Comparison of ENCODE assay signal across 8 cellular contexts in genomic region chr3:45462522-45463262, GRCh38.
DNase-seq lines count a peak whose midpoint lies in the region; ATAC-seq, FAIRE-seq and TF ChIP-seq lines count a peak whose summit lies in the region.

No MANE protein-coding gene starts in this region.

- H3K4me1 Mint-ChIP-seq in mesothelial cell of epicardium: peaks cover 7% of the 10 kb centered on the region

- H3K4me1 ChIP-seq in HepG2 (ENCODE audit: insufficient read depth, low read length): no peaks in the 10 kb centered on the region

- in situ Hi-C loops in HepG2 (cut with HindIII; ENCODE audit: extremely low pct_ligation_motif_present, low pct_unique_long_range_greater_than_20kb): no loop called here

- intact Hi-C loops in HepG2 (cut with micrococcal nuclease; ENCODE audit: unreplicated experiment): no loop called here

- peak overlapping the region in 1 of 2 donors; percentile 89 for H3K27ac Mint-ChIP-seq in activated naive CD4-positive, alpha-beta T cell treated with anti-CD3 and anti-CD28 coated beads, Interleukin-2, amount 50 U/mL, for 72 hours
- no peak overlapping the region for H3K27ac Mint-ChIP-seq in mesothelial cell of epicardium

- no peak overlapping the region for H2AFZ ChIP-seq in HepG2 (ENCODE audit: low read length)

- no peak for TF ChIP-seq EP300 in HepG2 (IDR thresholded peaks at IDR 0.05; ENCODE audit: low read depth in 2 of 2, low read length in 2 of 2)
- no peak for TF ChIP-seq EP300 in HepG2 (CRISPR knock-in tag; IDR thresholded peaks at IDR 0.05; ENCODE audit: borderline replicate concordance)

- peak in 1 of 2 donors; percentile 69 for DNase-seq in activated naive CD4-positive, alpha-beta T cell treated with anti-CD3 and anti-CD28 coated beads, Interleukin-2, amount 50 U/mL, for 72 hours (ENCODE audit: low spot score in 2 of 2)
- peak in 3 of 4 experiments; percentile 16 to 48 (median 22) for DNase-seq in stimulated activated CD4-positive, alpha-beta T cell treated with anti-CD3 and anti-CD28 coated beads, Interleukin-1b, Interleukin-23, amount 100 ng/mL, for 24 hours (ENCODE audit: low read depth in 4 of 4, low spot score in 1 of 4)
- DNase-seq in D341Med (ENCODE audit: low spot score) (no peak), mesothelial cell of epicardium (ENCODE audit: low spot score in 2 of 2, unreplicated experiment in 2 of 2) (no peak), HepG2 (ENCODE audit: low spot score) (no peak)

- CTCF ChIA-PET in HepG2 (lab: Yijun Ruan, JAX; ENCODE audit: low intra/inter-chr PET ratio, low total read pairs): no interaction called here

- TF ChIP-seq CTCF in mesothelial cell of epicardium (IDR thresholded peaks at IDR 0.05; ENCODE audit: unreplicated experiment): no peak
- TF ChIP-seq CTCF in HepG2 (CRISPR knock-in tag; IDR thresholded peaks at IDR 0.05): no peak

- TF ChIP-seq RAD21 in HepG2 (CRISPR knock-in tag; IDR thresholded peaks at IDR 0.05): no peak

- H3K9me3 Mint-ChIP-seq in activated naive CD4-positive, alpha-beta T cell treated with anti-CD3 and anti-CD28 coated beads, Interleukin-2, amount 50 U/mL, for 72 hours: peaks cover 14% of the 10 kb centered on the region in 2 donors
- peaks cover 26% of the 10 kb centered on the region for H3K9me3 Mint-ChIP-seq in mesothelial cell of epicardium

- BruUV-seq in HepG2 (replicated peaks; lab: Mats Ljungman, UMichigan): no TSS peak

- peaks cover 18 to 54% of the 10 kb centered on the region in 2 experiments for H3K36me3 ChIP-seq in HepG2 (replicated peaks in 1 of 2; ENCODE audit: control insufficient read depth in 1 of 2, insufficient read depth in 2 of 2, low read length in 2 of 2)

- no peaks in the 10 kb centered on the region for H3K79me2 ChIP-seq in HepG2 (ENCODE audit: insufficient read depth, low read length)

- H3K4me3 ChIP-seq in HepG2 (replicated peaks in 1 of 3; ENCODE audit: insufficient read depth in 1 of 3, low read depth in 2 of 3, low read length in 3 of 3): no peak overlapping the region

- H3K27ac ChIP-seq in HepG2 (ENCODE audit: extremely low read length, insufficient read depth, low read length): no peak overlapping the region

- WGBS in HepG2 (ENCODE audit: low lambda C conversion rate): 99% methylated on average over 5 of the region's 5 CpGs

- no peaks in the 10 kb centered on the region for H4K20me1 ChIP-seq in HepG2 (ENCODE audit: insufficient read depth, low read length)

- H3K4me2 ChIP-seq in HepG2 (ENCODE audit: low read depth, low read length): no peak overlapping the region

- POLR2A ChIA-PET in HepG2 (lab: Yijun Ruan, JAX): no interaction called here

- no peaks in the 10 kb centered on the region for H3K27me3 Mint-ChIP-seq in mesothelial cell of epicardium (ENCODE audit: low read depth)

- no peak for TF ChIP-seq POLR2A in HepG2 (IDR thresholded peaks at IDR 0.05; ENCODE audit: insufficient read depth in 1 of 2, low read depth in 2 of 2, low read length in 2 of 2)

- H3K27me3 ChIP-seq in HepG2 (ENCODE audit: control insufficient read depth in 1 of 2, insufficient read depth in 2 of 2, low read length in 2 of 2): no peaks in the 10 kb centered on the region

- no peak for FAIRE-seq in HepG2 (lab: Jason Lieb, UNC)

- no peaks in the 10 kb centered on the region for H3K9me3 ChIP-seq in HepG2 (ENCODE audit: low read length)

- ATAC-seq in GM18868 (IDR thresholded peaks at IDR 0.05; ENCODE audit: unreplicated experiment) (peak; percentile 74), HG03432 (IDR thresholded peaks at IDR 0.05; ENCODE audit: unreplicated experiment) (peak; percentile 64), HG03097 (IDR thresholded peaks at IDR 0.05; ENCODE audit: low FRiP score, unreplicated experiment) (no peak), HepG2 (no peak)
- peak; percentile 79 to 90 for ATAC-seq in activated naive CD4-positive, alpha-beta T cell treated with anti-CD3 and anti-CD28 coated beads, Interleukin-2, amount 50 U/mL, for 72 hours

- H3K4me3 Mint-ChIP-seq in mesothelial cell of epicardium: no peak overlapping the region

- no peak overlapping the region for H3K9ac ChIP-seq in HepG2 (ENCODE audit: insufficient read depth, low read depth, low read length)

- peaks cover 28 to 37% of the 10 kb centered on the region in 2 donors for H3K36me3 Mint-ChIP-seq in activated naive CD4-positive, alpha-beta T cell treated with anti-CD3 and anti-CD28 coated beads, Interleukin-2, amount 50 U/mL, for 72 hours
- H3K36me3 Mint-ChIP-seq in mesothelial cell of epicardium: peaks cover 37% of the 10 kb centered on the region

TF ChIP-seq in HepG2, 621 proteins besides CTCF, POLR2A, EP300 and RAD21:
- TF ChIP-seq ZNF567 (CRISPR knock-in tag; IDR thresholded peaks at IDR 0.05; ENCODE audit: borderline replicate concordance) (no peak), ZNF143 (CRISPR knock-in tag; IDR thresholded peaks at IDR 0.05) (no peak), ZNF512 (CRISPR knock-in tag; IDR thresholded peaks at IDR 0.05) (no peak), ZFP36 (IDR thresholded peaks at IDR 0.05; ENCODE audit: borderline replicate concordance, low read depth, low read length, partially characterized antibody) (no peak), RCOR2 (CRISPR knock-in tag; IDR thresholded peaks at IDR 0.05) (no peak), NCOA2 (CRISPR knock-in tag; IDR thresholded peaks at IDR 0.05) (no peak), MTERF4 (CRISPR knock-in tag; IDR thresholded peaks at IDR 0.05) (no peak), ZSCAN12 (CRISPR knock-in tag; IDR thresholded peaks at IDR 0.05) (no peak), JARID2 (CRISPR knock-in tag; IDR thresholded peaks at IDR 0.05; ENCODE audit: insufficient replicate concordance) (no peak), ZNF558 (CRISPR knock-in tag; IDR thresholded peaks at IDR 0.05; ENCODE audit: borderline replicate concordance) (no peak), PBX3 (CRISPR knock-in tag; IDR thresholded peaks at IDR 0.05; ENCODE audit: borderline replicate concordance) (no peak), SALL2 (CRISPR knock-in tag; IDR thresholded peaks at IDR 0.05) (no peak), KAT7 (CRISPR knock-in tag; IDR thresholded peaks at IDR 0.05; ENCODE audit: borderline replicate concordance) (no peak), CHCHD3 (CRISPR knock-in tag; IDR thresholded peaks at IDR 0.05) (no peak), HNRNPH1 (optimal IDR thresholded peaks at IDR 0.05; ENCODE audit: low read depth, low read length) (no peak), MZF1 (CRISPR knock-in tag; IDR thresholded peaks at IDR 0.05; ENCODE audit: borderline replicate concordance) (no peak)

Comparison
In these comparisons a context has a peak if more than half of its experiments do, and no peak if none do; other contexts are left out.
1. ATAC-seq: peak in GM18868 (single experiment), HG03432 (single experiment) and activated naive CD4-positive, alpha-beta T cell treated with anti-CD3 and anti-CD28 coated beads, Interleukin-2, amount 50 U/mL, for 72 hours (2 of 2); none in HG03097 (single experiment) and HepG2 (single experiment).
2. DNase-seq: peak in stimulated activated CD4-positive, alpha-beta T cell treated with anti-CD3 and anti-CD28 coated beads, Interleukin-1b, Interleukin-23, amount 100 ng/mL, for 24 hours (3 of 4); none in D341Med (single experiment), mesothelial cell of epicardium (0 of 2) and HepG2 (single experiment).